ENCODE assay signal across 8 cellular contexts in genomic region chr6:2542858-2543218, GRCh38.
DNase-seq lines count a peak whose midpoint lies in the region; ATAC-seq and TF ChIP-seq lines count a peak whose summit lies in the region.

No MANE protein-coding gene starts in this region.

- intact Hi-C loops in Right ventricle myocardium superior (cut with DNase I) (no loop called here), cardiac septum (cut with DNase I) (no loop called here), lower leg skin (cut with DNase I; ENCODE audit: low total_unique reads) (loop anchor here (10.0 kb wide), 1 partner anchor 1578 kb away; no protein-coding TSS in a partner anchor)
- intact Hi-C loops in dendritic cell treated with granulocyte-macrophage colony-stimulating factor and Interleukin-4, amounts not matched to agents 40 ng/mL and 50 ng/mL, for 4 days (cut with micrococcal nuclease): no loop called here

- peak overlapping the region; percentile 18; the same call in 1 of the 2 replicates for H3K4me2 ChIP-seq in OCI-LY3 (ENCODE audit: low read length)

- TF ChIP-seq CTCF in OCI-LY3 (IDR thresholded peaks at IDR 0.05; ENCODE audit: low read depth, low read length): no peak
- TF ChIP-seq CTCF in GM20000 (IDR thresholded peaks at IDR 0.05; ENCODE audit: extremely low read depth, missing control alignments): no peak
- no peak for TF ChIP-seq CTCF in lower leg skin (IDR thresholded peaks at IDR 0.05)

- peak overlapping the region; percentile 71 for H3K27ac Mint-ChIP-seq in dendritic cell treated with granulocyte-macrophage colony-stimulating factor and Interleukin-4, amounts not matched to agents 40 ng/mL and 50 ng/mL, for 4 days
- no peak overlapping the region for H3K27ac Mint-ChIP-seq in stimulated activated memory B cell treated with anti-CD40 and anti-IgM and Interleukin-4, amounts not matched to agents 10 μg/mL and 1 μg/mL and 100 μg/mL, for 72 hours

- H3K27me3 ChIP-seq in OCI-LY3 (ENCODE audit: low read depth, low read length): peaks cover 11% of the 10 kb centered on the region; the same call in 1 of the 2 replicates

- H3K9me3 ChIP-seq in OCI-LY3 (ENCODE audit: insufficient read depth, low read length): no peaks in the 10 kb centered on the region

- peaks cover 7% of the 10 kb centered on the region; the same call in 1 of the 2 replicates for H3K4me1 ChIP-seq in OCI-LY3 (ENCODE audit: low read length)

- peaks cover 70% of the 10 kb centered on the region for H3K4me1 Mint-ChIP-seq in dendritic cell treated with granulocyte-macrophage colony-stimulating factor and Interleukin-4, amounts not matched to agents 40 ng/mL and 50 ng/mL, for 4 days (ENCODE audit: low read depth)
- peaks cover 14% of the 10 kb centered on the region for H3K4me1 Mint-ChIP-seq in stimulated activated memory B cell treated with anti-CD40 and anti-IgM and Interleukin-4, amounts not matched to agents 10 μg/mL and 1 μg/mL and 100 μg/mL, for 72 hours

- H3K9ac ChIP-seq in OCI-LY3 (ENCODE audit: low read length): no peak overlapping the region

- H3K4me3 Mint-ChIP-seq in dendritic cell treated with granulocyte-macrophage colony-stimulating factor and Interleukin-4, amounts not matched to agents 40 ng/mL and 50 ng/mL, for 4 days: no peak overlapping the region
- no peak overlapping the region for H3K4me3 Mint-ChIP-seq in stimulated activated memory B cell treated with anti-CD40 and anti-IgM and Interleukin-4, amounts not matched to agents 10 μg/mL and 1 μg/mL and 100 μg/mL, for 72 hours

- H3K4me3 ChIP-seq in OCI-LY3 (ENCODE audit: low read length) (no peak overlapping the region), lower leg skin (ENCODE audit: low read depth, poor library complexity, severe bottlenecking) (no peak overlapping the region)

- DNase-seq in Right ventricle myocardium superior (no peak), cardiac septum (ENCODE audit: low spot score) (no peak), GM20000 (ENCODE audit: low spot score) (no peak), lower leg skin (ENCODE audit: low spot score in 2 of 2) (no peak)

- 71 to 81% methylated on average over 4 of the region's 4 CpGs for WGBS in lower leg skin, 2 donors

- no peak overlapping the region for H2AFZ ChIP-seq in OCI-LY3 (ENCODE audit: low read depth, low read length)

- no peaks in the 10 kb centered on the region for H3K79me2 ChIP-seq in OCI-LY3 (ENCODE audit: low read length)

- no peak for TF ChIP-seq POLR2A in lower leg skin (IDR thresholded peaks at IDR 0.05)

- H3K9me3 Mint-ChIP-seq in dendritic cell treated with granulocyte-macrophage colony-stimulating factor and Interleukin-4, amounts not matched to agents 40 ng/mL and 50 ng/mL, for 4 days: no peaks in the 10 kb centered on the region
- H3K9me3 Mint-ChIP-seq in stimulated activated memory B cell treated with anti-CD40 and anti-IgM and Interleukin-4, amounts not matched to agents 10 μg/mL and 1 μg/mL and 100 μg/mL, for 72 hours: peaks cover 6% of the 10 kb centered on the region

- H3K27ac ChIP-seq in OCI-LY3 (ENCODE audit: low read length): no peak overlapping the region

- ATAC-seq in Right ventricle myocardium superior (ENCODE audit: poor library complexity) (peak; percentile 36), HG02981 (IDR thresholded peaks at IDR 0.05; ENCODE audit: unreplicated experiment) (peak; percentile 71)
- ATAC-seq in stimulated activated memory B cell treated with anti-CD40 and anti-IgM and Interleukin-4, amounts not matched to agents 10 μg/mL and 1 μg/mL and 100 μg/mL, for 72 hours: peak; percentile 88

- H3K36me3 ChIP-seq in OCI-LY3 (replicated peaks; ENCODE audit: low read depth, low read length): no peaks in the 10 kb centered on the region

- H3K36me3 Mint-ChIP-seq in dendritic cell treated with granulocyte-macrophage colony-stimulating factor and Interleukin-4, amounts not matched to agents 40 ng/mL and 50 ng/mL, for 4 days (ENCODE audit: low read depth): no peaks in the 10 kb centered on the region
- no peaks in the 10 kb centered on the region for H3K36me3 Mint-ChIP-seq in stimulated activated memory B cell treated with anti-CD40 and anti-IgM and Interleukin-4, amounts not matched to agents 10 μg/mL and 1 μg/mL and 100 μg/mL, for 72 hours

- peaks cover 52% of the 10 kb centered on the region for H3K27me3 Mint-ChIP-seq in dendritic cell treated with granulocyte-macrophage colony-stimulating factor and Interleukin-4, amounts not matched to agents 40 ng/mL and 50 ng/mL, for 4 days
- H3K27me3 Mint-ChIP-seq in stimulated activated memory B cell treated with anti-CD40 and anti-IgM and Interleukin-4, amounts not matched to agents 10 μg/mL and 1 μg/mL and 100 μg/mL, for 72 hours: peaks cover 33% of the 10 kb centered on the region

- no peaks in the 10 kb centered on the region for H4K20me1 ChIP-seq in OCI-LY3 (ENCODE audit: insufficient read depth, low read length)

Comparison
In these comparisons a context has a peak if more than half of its experiments do, and no peak if none do; other contexts are left out.
1. ATAC-seq: peak in every context shown above with its lines; median percentile 88 in stimulated activated memory B cell treated with anti-CD40 and anti-IgM and Interleukin-4, amounts not matched to agents 10 μg/mL and 1 μg/mL and 100 μg/mL, for 72 hours; 71 in HG02981; 36 in Right ventricle myocardium superior.